ENCODE assay signal across 1 cellular context in the genomic region with DNA sequence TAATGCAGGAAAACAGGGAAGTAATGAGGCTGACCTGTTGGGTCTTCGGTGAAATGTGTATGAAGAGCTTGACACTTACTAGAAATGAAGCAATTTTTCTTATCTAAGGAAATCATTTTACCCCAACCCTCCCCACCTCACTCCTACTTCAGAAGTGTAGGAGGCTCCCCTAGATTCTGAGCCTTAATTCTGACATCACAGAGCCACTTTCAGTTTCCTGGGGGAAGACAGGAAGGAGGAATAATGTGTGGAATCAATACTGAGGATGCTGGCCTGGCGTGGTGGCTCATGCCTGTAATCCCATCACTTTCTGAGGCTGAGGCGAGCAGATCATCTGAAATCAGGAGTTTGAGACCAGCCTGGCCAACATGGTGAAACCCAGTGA.
TF ChIP-seq lines count a peak whose summit lies in the region.

No MANE protein-coding gene starts in this region.

TF ChIP-seq in K562, 482 proteins besides CTCF, POLR2A, EP300 and RAD21:
- TF ChIP-seq, protein P1, sequence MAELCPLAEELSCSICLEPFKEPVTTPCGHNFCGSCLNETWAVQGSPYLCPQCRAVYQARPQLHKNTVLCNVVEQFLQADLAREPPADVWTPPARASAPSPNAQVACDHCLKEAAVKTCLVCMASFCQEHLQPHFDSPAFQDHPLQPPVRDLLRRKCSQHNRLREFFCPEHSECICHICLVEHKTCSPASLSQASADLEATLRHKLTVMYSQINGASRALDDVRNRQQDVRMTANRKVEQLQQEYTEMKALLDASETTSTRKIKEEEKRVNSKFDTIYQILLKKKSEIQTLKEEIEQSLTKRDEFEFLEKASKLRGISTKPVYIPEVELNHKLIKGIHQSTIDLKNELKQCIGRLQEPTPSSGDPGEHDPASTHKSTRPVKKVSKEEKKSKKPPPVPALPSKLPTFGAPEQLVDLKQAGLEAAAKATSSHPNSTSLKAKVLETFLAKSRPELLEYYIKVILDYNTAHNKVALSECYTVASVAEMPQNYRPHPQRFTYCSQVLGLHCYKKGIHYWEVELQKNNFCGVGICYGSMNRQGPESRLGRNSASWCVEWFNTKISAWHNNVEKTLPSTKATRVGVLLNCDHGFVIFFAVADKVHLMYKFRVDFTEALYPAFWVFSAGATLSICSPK (IDR thresholded peaks at IDR 0.05; ENCODE audit: borderline replicate concordance) = no peak
- TF ChIP-seq MBD2 (IDR thresholded peaks at IDR 0.05; ENCODE audit: borderline replicate concordance, low read depth) = no peak
- no peak for TF ChIP-seq NELFE (IDR thresholded peaks at IDR 0.05; ENCODE audit: insufficient read depth, insufficient read length)
- TF ChIP-seq ZSCAN32 (CRISPR knock-in tag; IDR thresholded peaks at IDR 0.05) = no peak
- TF ChIP-seq, protein P2, sequence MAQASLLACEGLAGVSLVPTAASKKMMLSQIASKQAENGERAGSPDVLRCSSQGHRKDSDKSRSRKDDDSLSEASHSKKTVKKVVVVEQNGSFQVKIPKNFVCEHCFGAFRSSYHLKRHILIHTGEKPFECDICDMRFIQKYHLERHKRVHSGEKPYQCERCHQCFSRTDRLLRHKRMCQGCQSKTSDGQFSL (CRISPR knock-in tag; IDR thresholded peaks at IDR 0.05) = no peak
- TF ChIP-seq, protein P2 (tag; IDR thresholded peaks at IDR 0.05) = no peak
- TF ChIP-seq CBX5 (IDR thresholded peaks at IDR 0.05; ENCODE audit: borderline replicate concordance, low read depth) = no peak
- TF ChIP-seq CEBPB (tag; IDR thresholded peaks at IDR 0.05) = peak; percentile 46; the same call in 1 of the 2 replicates
